ENCODE assay signal across 19 cellular contexts in the genomic region with DNA sequence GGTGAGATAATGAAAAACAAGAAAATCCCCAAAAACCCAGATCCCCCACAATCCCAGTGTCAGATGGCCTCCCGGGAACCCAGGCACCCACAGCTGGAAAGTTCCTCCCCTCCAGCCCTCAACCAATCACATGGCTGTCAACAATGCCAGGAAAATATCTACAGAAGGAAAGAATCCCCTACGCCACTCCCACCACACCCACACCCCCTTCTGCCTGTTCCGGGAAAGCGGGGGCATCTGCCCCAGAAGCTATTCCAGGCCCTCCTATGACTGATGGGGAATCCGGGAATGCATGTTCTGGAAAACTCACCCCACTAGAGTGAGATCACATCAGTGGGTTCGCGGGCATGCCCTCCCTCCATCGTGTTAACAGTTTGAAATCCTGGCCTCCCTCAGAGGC. TPM values are rescaled to one million over a fixed set of nuclear protein-coding genes. Genes with fewer than 3 reads are reported as not detected.
DNase-seq lines count a peak whose midpoint lies in the region; ATAC-seq and TF ChIP-seq lines count a peak whose summit lies in the region.
"Had no signal": no experiment of that assay in that cellular context is flagged by ENCODE, and none has a peak within 500 bp of the region (broad histone marks: within the 10 kb centered on the region; RNA-seq: fewer than 3 reads in every experiment).

No MANE protein-coding gene starts in this region.

- DNase-seq in head of caudate nucleus (peak in 34 of 42 donors; percentile 22 to 81 (median 57)), sciatic nerve (ENCODE audit: low spot score) (no peak), vagina (ENCODE audit: extremely low spot score in 2 of 2) (no peak), NCI-H1092 (lab: John Stamatoyannopoulos, UW) (no peak), NCI-H526 (lab: John Stamatoyannopoulos, UW) (no peak), COR-L47 (lab: John Stamatoyannopoulos, UW) (no peak)

- H3K4me2 ChIP-seq in Loucy (ENCODE audit: low read depth, low read length, poor library complexity, severe bottlenecking), result no peak overlapping the region

- no peaks in the 10 kb centered on the region for H4K20me1 ChIP-seq in Loucy (ENCODE audit: insufficient read depth, low read length, poor library complexity, severe bottlenecking)

- peak; percentile 12 for ATAC-seq in sciatic nerve

- 0 out of 2 replicates have a peak overlapping the region, but pooled peaks have one; percentile 35 for H2AFZ ChIP-seq in Loucy (ENCODE audit: low read length)

- H3F3A ChIP-seq in Loucy (ENCODE audit: low read depth), result no peaks in the 10 kb centered on the region

- H3K9me2 ChIP-seq in Loucy (replicated peaks; ENCODE audit: low read depth, low read length), result no peaks in the 10 kb centered on the region

- no peak overlapping the region for H3K4me3 ChIP-seq in Loucy (ENCODE audit: low read length, poor library complexity, severe bottlenecking)
- H3K4me3 ChIP-seq in vagina, result no peak overlapping the region
- H3K4me3 ChIP-seq: GM12878, K562, MG63, thyroid gland had no signal

- H3K36me3 ChIP-seq in Loucy (ENCODE audit: insufficient read depth, low read length) (peaks cover 3% of the 10 kb centered on the region; the same call in 1 of the 2 replicates), vagina (no peaks in the 10 kb centered on the region)
- H3K36me3 ChIP-seq: brain microvascular endothelial cell, left ventricle myocardium inferior, MG63, thyroid gland had no signal

- TF ChIP-seq CTCF in Loucy (conservative IDR thresholded peaks at IDR 0.05; ENCODE audit: low read length) (no peak), vagina (IDR thresholded peaks at IDR 0.05) (no peak)

- no peaks in the 10 kb centered on the region for H3K27me3 ChIP-seq in Loucy (ENCODE audit: insufficient read depth, low read length, poor library complexity, severe bottlenecking)
- H3K27me3 ChIP-seq in vagina, result no peaks in the 10 kb centered on the region
- H3K27me3 ChIP-seq: brain microvascular endothelial cell, MG63, thyroid gland had no signal

- no peak overlapping the region for H3K9ac ChIP-seq in Loucy (ENCODE audit: low read depth, low read length, poor library complexity, severe bottlenecking)

- peak overlapping the region; percentile 96 for H3K27ac ChIP-seq in vagina
- H3K27ac ChIP-seq: brain microvascular endothelial cell, C4-2B, left ventricle myocardium inferior, thyroid gland had no signal

- H3K4me1 ChIP-seq in Loucy (ENCODE audit: insufficient read depth, low read length, poor library complexity, severe bottlenecking), result no peaks in the 10 kb centered on the region
- H3K4me1 ChIP-seq in vagina, result peaks cover 37% of the 10 kb centered on the region

- intact Hi-C loops in head of caudate nucleus (cut with DNase I), result loop anchor here (10.0 kb wide), 2 partner anchors 78 to 218 kb away; partner anchors contain the start of genes CD68, FGF11 and TMEM102
- intact Hi-C loops in sciatic nerve (cut with DNase I), result loop anchor here (10.0 kb wide), 1 partner anchor 208 kb away; the partner anchor contains the start of gene SENP3
- intact Hi-C loops in vagina (cut with DNase I), result loop anchor here (10.0 kb wide), 1 partner anchor 208 kb away; the partner anchor contains the start of gene SENP3

- H3K9me3 ChIP-seq in Loucy (ENCODE audit: insufficient read depth, low read depth, low read length) (no peaks in the 10 kb centered on the region), vagina (no peaks in the 10 kb centered on the region)
- H3K9me3 ChIP-seq: left ventricle myocardium inferior, MG63, thyroid gland had no signal

- TF ChIP-seq POLR2A in vagina (IDR thresholded peaks at IDR 0.05), result no peak

- H3K79me2 ChIP-seq in Loucy (ENCODE audit: insufficient read depth, low read length), result no peaks in the 10 kb centered on the region

RNA-seq across cellular contexts. Expression of gene TMEM95, which starts 1.8 kb away (rescaled TPM):
- total RNA-seq in sciatic nerve (not detected), vagina (not detected)
- total RNA-seq: Calu3, cerebellum, Daoy, endothelial cell of umbilical vein, HT1080, K562, left ventricle myocardium inferior, thyroid gland had no signal

RNA-seq across cellular contexts. Expression of gene KCTD11, which starts 4.8 kb away (rescaled TPM):
- total RNA-seq in sciatic nerve (64.6 TPM), vagina (12.5 TPM)

RNA-seq across cellular contexts. Expression of gene ACAP1, which starts 20.4 kb away (rescaled TPM):
- total RNA-seq in sciatic nerve, result 38.3 TPM
- total RNA-seq in vagina, result 7.6 TPM
- total RNA-seq: Calu3, endothelial cell of umbilical vein had no signal

RNA-seq across cellular contexts. Expression of gene TNK1, which starts 24.1 kb away (rescaled TPM):
- total RNA-seq in sciatic nerve (6.1 TPM), vagina (10.1 TPM)

RNA-seq across cellular contexts. Expression of gene NEURL4, which starts 27.6 kb away (rescaled TPM):
- 37.0 TPM for total RNA-seq in sciatic nerve
- 22.6 TPM for total RNA-seq in vagina

Comparison
In these comparisons a context has a peak if more than half of its experiments do, and no peak if none do; other contexts are left out.
1. DNase-seq: peak in head of caudate nucleus (34 of 42); none in sciatic nerve (single experiment), vagina (0 of 2), NCI-H1092 (single experiment), NCI-H526 (0 of 2) and COR-L47 (single experiment).